Comparison of ENCODE assay signal across 18 cellular contexts in genomic region chr10:84292502-84292901, GRCh38. TPM values are rescaled to one million over a fixed set of nuclear protein-coding genes. Genes with fewer than 3 reads are reported as not detected.
A peak's percentile ranks its signal among the peaks of the same experiment; 100 is the strongest.
DNase-seq lines count a peak whose midpoint lies in the region; ATAC-seq and TF ChIP-seq lines count a peak whose summit lies in the region.
"Had no signal": no experiment of that assay in that cellular context is flagged by ENCODE, and none has a peak within 500 bp of the region (broad histone marks: within the 10 kb centered on the region; RNA-seq: fewer than 3 reads in every experiment).

No MANE protein-coding gene starts in this region.

- H3K9me3 ChIP-seq in neuronal stem cell (replicated peaks in 1 of 2; ENCODE audit: control insufficient read depth in 2 of 2, insufficient read depth in 1 of 2, low read depth in 1 of 2, low read length in 2 of 2) = no peaks in the 10 kb centered on the region
- H3K9me3 ChIP-seq: BLaER1 treated with 17β-estradiol and CSF1 and Interleukin-3, amounts not matched to agents 10 nM and 100 nM; left ventricle myocardium inferior; upper lobe of right lung had no signal

- no CpG with 5 or more reads among the region's 2 CpGs for WGBS in neuronal stem cell (ENCODE audit: extremely low coverage in 2 of 2, insufficient read length in 2 of 2, insufficient replicate concordance in 1 of 2), 2 donors

- H3K4me2 ChIP-seq in neuronal stem cell (ENCODE audit: insufficient read depth, low read length, poor library complexity, severe bottlenecking) = no peak overlapping the region
- H3K4me2 ChIP-seq: neural progenitor cell had no signal

- no peak overlapping the region for H2BK15ac ChIP-seq in neuronal stem cell (ENCODE audit: low read length)

- no peaks in the 10 kb centered on the region for H3K79me1 ChIP-seq in neuronal stem cell (ENCODE audit: low read depth, low read length)

- H3K27me3 ChIP-seq in neuronal stem cell (ENCODE audit: control insufficient read depth in 3 of 3, insufficient read depth in 3 of 3, low read depth in 1 of 3, low read length in 3 of 3) = no peaks in the 10 kb centered on the region
- H3K27me3 ChIP-seq: neural progenitor cell, upper lobe of right lung had no signal

- H2AFZ ChIP-seq in neuronal stem cell (ENCODE audit: low read length) = no peak overlapping the region
- H2AFZ ChIP-seq: neural progenitor cell had no signal

- POLR2A ChIA-PET in GM10248 (lab: Yijun Ruan, JAX) = no interaction called here

- no peak overlapping the region for H2BK5ac ChIP-seq in neuronal stem cell (ENCODE audit: low read length)

- CTCF ChIA-PET in GM10248 (lab: Yijun Ruan, JAX) = interaction anchor here (0.7 to 3.9 kb wide), 7 partner anchors 19 to 245 kb away, joined by 3 to 13 read pairs (median 5); no protein-coding TSS in a partner anchor

- no peak overlapping the region for H3K23ac ChIP-seq in neuronal stem cell (ENCODE audit: low read depth, low read length, poor library complexity)

- no peak overlapping the region for H3K14ac ChIP-seq in neuronal stem cell (ENCODE audit: low read length)

- no peak overlapping the region for H2BK12ac ChIP-seq in neuronal stem cell (ENCODE audit: low read length)

- no peak for DNase-seq in neuronal stem cell (ENCODE audit: low spot score)
- no peak for DNase-seq in GM10248 (ENCODE audit: extremely low spot score)
- no peak for DNase-seq in NCI-H2171 (lab: John Stamatoyannopoulos, UW)
- DNase-seq: activated CD4-positive, alpha-beta T cell treated with anti-CD3 and anti-CD28 coated beads, Interleukin-2, amount 10 ng/mL, durations not matched to agents 24 days and 14 days; central memory CD4-positive, alpha-beta T cell; effector CD8-positive, alpha-beta T cell; left ventricle myocardium inferior; NCI-H1105 treated with DMSO at 0.1 percent for 48 hours; retina; stimulated activated naive CD8-positive, alpha-beta T cell treated with anti-CD3 and anti-CD28 coated beads, Interleukin-15, amount 100 ng/mL, for 72 hours; upper lobe of right lung had no signal

- no peak overlapping the region for H3K18ac ChIP-seq in neuronal stem cell (ENCODE audit: low read length)

- H3K4me3 ChIP-seq in neuronal stem cell (ENCODE audit: low read length in 2 of 2) = no peak overlapping the region
- H3K4me3 ChIP-seq: BLaER1 treated with 17β-estradiol and CSF1 and Interleukin-3, amounts not matched to agents 10 nM and 100 nM; left ventricle myocardium inferior; neural progenitor cell; upper lobe of right lung had no signal

- no peak overlapping the region for H3K27ac ChIP-seq in neuronal stem cell (replicated peaks; ENCODE audit: low read length)
- H3K27ac ChIP-seq: BLaER1 treated with 17β-estradiol and CSF1 and Interleukin-3, amounts not matched to agents 10 nM and 100 nM; left ventricle myocardium inferior; neural progenitor cell; upper lobe of right lung had no signal

- peaks cover 0 to 2% of the 10 kb centered on the region in 2 donors for H3K4me1 ChIP-seq in neuronal stem cell (ENCODE audit: control insufficient read depth in 2 of 2, insufficient read depth in 1 of 2, low read depth in 1 of 2, low read length in 2 of 2)
- H3K4me1 ChIP-seq: upper lobe of right lung had no signal

- no peak overlapping the region for H2AK5ac ChIP-seq in neuronal stem cell (ENCODE audit: low read depth, low read length)

- no peak for TF ChIP-seq CTCF in GM10248 (IDR thresholded peaks at IDR 0.05; ENCODE audit: control extremely low read depth, extremely low read depth, low read depth, missing control alignments)

- H2BK120ac ChIP-seq in neuronal stem cell (ENCODE audit: low read depth, low read length) = no peak overlapping the region

- no peak overlapping the region for H4K91ac ChIP-seq in neuronal stem cell (ENCODE audit: low read depth, low read length, poor library complexity)

- ATAC-seq in GM18498 (IDR thresholded peaks at IDR 0.05; ENCODE audit: unreplicated experiment) = peak; percentile 39
- peak; percentile 59 for ATAC-seq in GM19438 (IDR thresholded peaks at IDR 0.05; ENCODE audit: low read depth, unreplicated experiment)
- ATAC-seq in HG02623 (IDR thresholded peaks at IDR 0.05; ENCODE audit: unreplicated experiment) = peak; percentile 56
- ATAC-seq in HG03175 (IDR thresholded peaks at IDR 0.05; ENCODE audit: unreplicated experiment) = peak; percentile 45
- ATAC-seq in HG03135 (IDR thresholded peaks at IDR 0.05; ENCODE audit: unreplicated experiment) = no peak
- ATAC-seq: stimulated activated naive CD8-positive, alpha-beta T cell treated with anti-CD3 and anti-CD28 coated beads, Interleukin-15, amount 100 ng/mL, for 72 hours; upper lobe of right lung had no signal

- no peaks in the 10 kb centered on the region for H3K36me3 ChIP-seq in neuronal stem cell (replicated peaks in 1 of 2; ENCODE audit: control insufficient read depth in 2 of 2, insufficient read depth in 2 of 2, low read length in 2 of 2)
- H3K36me3 ChIP-seq: BLaER1 treated with 17β-estradiol and CSF1 and Interleukin-3, amounts not matched to agents 10 nM and 100 nM; left ventricle myocardium inferior; neural progenitor cell; upper lobe of right lung had no signal

- no peak overlapping the region for H4K8ac ChIP-seq in neuronal stem cell (ENCODE audit: low read depth, low read length)

- H3K4ac ChIP-seq in neuronal stem cell (ENCODE audit: low read length) = no peak overlapping the region

- no peak overlapping the region for H3K9ac ChIP-seq in neuronal stem cell (ENCODE audit: low read depth, low read length, poor library complexity)
- H3K9ac ChIP-seq: BLaER1 treated with 17β-estradiol and CSF1 and Interleukin-3, amounts not matched to agents 10 nM and 100 nM; neural progenitor cell had no signal

RNA-seq across cellular contexts. Expression of gene CCSER2, which starts 35.9 kb away (rescaled TPM):
- 34.0 TPM for polyA plus RNA-seq in neuronal stem cell (2013, experiment 1 of 2)
- polyA plus RNA-seq in neuronal stem cell (2013, experiment 2 of 2) = 36.4 TPM

RNA-seq across cellular contexts. Expression of gene RGR, which starts 47.6 kb away (rescaled TPM):
- 1.0 TPM for polyA plus RNA-seq in neuronal stem cell (2013, experiment 1 of 2)
- polyA plus RNA-seq in neuronal stem cell (2013, experiment 2 of 2) = 1.3 TPM

RNA-seq across cellular contexts. Expression of gene LRIT1, which starts 51.2 kb away (rescaled TPM):
- 0.01 TPM for polyA plus RNA-seq in neuronal stem cell (2013, experiment 1 of 2)
- not detected for polyA plus RNA-seq in neuronal stem cell (2013, experiment 2 of 2)
